20 cellular contexts compared by ENCODE assay signal in the genomic region with DNA sequence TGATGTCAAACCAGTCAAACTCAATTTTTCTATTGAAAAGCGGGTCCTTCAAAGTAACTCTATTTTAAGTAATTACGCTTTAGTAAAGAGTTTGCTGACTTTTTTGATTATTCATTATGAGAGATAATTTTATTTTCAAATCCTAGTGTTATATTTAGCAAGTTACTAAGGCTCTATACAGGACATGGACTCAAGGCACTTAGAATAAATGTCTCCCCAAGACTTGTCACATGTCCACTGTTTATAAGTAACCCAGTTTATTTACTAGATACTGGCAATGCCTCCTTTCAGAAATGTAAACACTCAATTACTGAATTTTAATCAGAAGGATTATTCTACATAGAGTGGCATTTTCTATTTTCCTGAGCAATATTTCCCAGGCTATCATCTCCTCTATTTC.
DNase-seq lines count a peak whose midpoint lies in the region; ATAC-seq, FAIRE-seq and TF ChIP-seq lines count a peak whose summit lies in the region.
"Had no signal": no experiment of that assay in that cellular context is flagged by ENCODE, and none has a peak within 500 bp of the region (broad histone marks: within the 10 kb centered on the region; RNA-seq: fewer than 3 reads in every experiment).

No MANE protein-coding gene starts in this region.

- FAIRE-seq in frontal cortex (lab: Jason Lieb, UNC) = no peak
- FAIRE-seq: A204.1 had no signal

- peaks cover 2% of the 10 kb centered on the region; the same call in 1 of the 2 replicates for H3K4me1 ChIP-seq in IMR-90 (ENCODE audit: control insufficient read depth, insufficient read depth, low read length)
- H3K4me1 ChIP-seq in cardiac muscle cell (ENCODE audit: low read depth) = peaks cover 27% of the 10 kb centered on the region
- H3K4me1 ChIP-seq in left lung = no peaks in the 10 kb centered on the region
- H3K4me1 ChIP-seq in gastrocnemius medialis = peaks cover 27 to 30% of the 10 kb centered on the region in 2 donors
- H3K4me1 ChIP-seq: BLaER1 had no signal

- no peak overlapping the region for H3K9ac ChIP-seq in IMR-90 (ENCODE audit: low read depth, low read length)
- H3K9ac ChIP-seq: BLaER1 had no signal

- H3K18ac ChIP-seq in IMR-90 (ENCODE audit: low read depth, low read length) = no peak overlapping the region

- in situ Hi-C loops in IMR-90 (cut with MboI; ENCODE audit: low sequenced_read_pairs) (no loop called here), gastrocnemius medialis (cut with MboI; ENCODE audit: low sequenced_read_pairs in 4 of 4) (no loop called here)

- intact Hi-C loops in IMR-90 (cut with micrococcal nuclease) (no loop called here), left lung (cut with DNase I) (no loop called here), gastrocnemius medialis (cut with DNase I; ENCODE audit: low total_unique reads) (loop anchor here (10.0 kb wide), 1 partner anchor 644 kb away; no protein-coding TSS in a partner anchor), head of caudate nucleus (cut with DNase I) (no loop called here)

- WGBS in IMR-90 (ENCODE audit: extremely low coverage in 2 of 2, insufficient read length in 1 of 2), 2 experiments = no CpG with 5 or more reads among the region's 2 CpGs

- no peak overlapping the region for H3K14ac ChIP-seq in IMR-90 (replicated peaks; ENCODE audit: low read depth, low read length)

- no peak overlapping the region for H2AK9ac ChIP-seq in IMR-90 (replicated peaks; ENCODE audit: low read depth, low read length, poor library complexity)

- H3K4ac ChIP-seq in IMR-90 (ENCODE audit: low read depth, low read length) = no peak overlapping the region

- H3K4me3 ChIP-seq in IMR-90 (ENCODE audit: insufficient read depth, low read depth, low read length) = no peak overlapping the region
- H3K4me3 ChIP-seq in cardiac muscle cell = no peak overlapping the region
- no peak overlapping the region for H3K4me3 ChIP-seq in left lung
- H3K4me3 ChIP-seq in gastrocnemius medialis = peak overlapping the region in 2 of 4 donors; percentile 24 to 26
- H3K4me3 ChIP-seq: BLaER1, GM23338 had no signal

- TF ChIP-seq POLR2A in IMR-90 (IDR thresholded peaks at IDR 0.05; ENCODE audit: low read depth, low read length) (no peak), gastrocnemius medialis (IDR thresholded peaks at IDR 0.05) (no peak)

- no peak for TF ChIP-seq RAD21 in IMR-90 (IDR thresholded peaks at IDR 0.05; ENCODE audit: low read length)

- no peak overlapping the region for H4K5ac ChIP-seq in IMR-90 (ENCODE audit: low read depth, low read length)

- H4K91ac ChIP-seq in IMR-90 (ENCODE audit: insufficient read depth, low read depth, low read length) = no peak overlapping the region

- ATAC-seq in IMR-90 (ENCODE audit: low read depth) (no peak), left lung (peak; percentile 62), gastrocnemius medialis (peak; percentile 84 to 92), HG03095 (IDR thresholded peaks at IDR 0.05; ENCODE audit: unreplicated experiment) (no peak)
- ATAC-seq: GM23338, HCT116 had no signal

- H4K20me1 ChIP-seq in IMR-90 (ENCODE audit: insufficient read depth, low read length) = no peaks in the 10 kb centered on the region
- H4K20me1 ChIP-seq: BLaER1 had no signal

- no peak overlapping the region for H2BK15ac ChIP-seq in IMR-90 (ENCODE audit: low read depth, low read length)

- H3K9me3 ChIP-seq in IMR-90 (ENCODE audit: control insufficient read depth, insufficient read depth, low read length) (no peaks in the 10 kb centered on the region), cardiac muscle cell (ENCODE audit: low read depth) (no peaks in the 10 kb centered on the region), left lung (no peaks in the 10 kb centered on the region), gastrocnemius medialis (no peaks in the 10 kb centered on the region)
- H3K9me3 ChIP-seq: BLaER1 had no signal

- no peak overlapping the region for H3K56ac ChIP-seq in IMR-90 (ENCODE audit: extremely low read depth, insufficient read depth, low read length)

- CTCF ChIA-PET in IMR-90 (lab: Yijun Ruan, JAX) = no interaction called here

- H2AFZ ChIP-seq in IMR-90 (replicated peaks; ENCODE audit: low read length, poor library complexity) = no peak overlapping the region
- H2AFZ ChIP-seq: GM23338 had no signal

- H2BK20ac ChIP-seq in IMR-90 (ENCODE audit: low read depth, low read length) = no peak overlapping the region

- H3K4me2 ChIP-seq in IMR-90 (ENCODE audit: low read depth, low read length) = peak overlapping the region; percentile 72; the same call in 1 of the 2 replicates
- H3K4me2 ChIP-seq: BLaER1, GM23338 had no signal

- dilution Hi-C loops in IMR-90 (cut with HindIII; ENCODE audit: low sequenced_read_pairs, unreplicated experiment) = no loop called here

- H3K36me3 ChIP-seq in IMR-90 (ENCODE audit: control insufficient read depth, insufficient read depth, low read length) = no peaks in the 10 kb centered on the region
- no peaks in the 10 kb centered on the region for H3K36me3 ChIP-seq in cardiac muscle cell
- no peaks in the 10 kb centered on the region for H3K36me3 ChIP-seq in left lung
- no peaks in the 10 kb centered on the region for H3K36me3 ChIP-seq in gastrocnemius medialis
- H3K36me3 ChIP-seq: BLaER1 had no signal

- no peak for DNase-seq in IMR-90
- DNase-seq in cardiac muscle cell (ENCODE audit: low read depth in 1 of 2, low spot score in 1 of 2) = no peak
- DNase-seq in left lung = no peak
- no peak for DNase-seq in gastrocnemius medialis
- DNase-seq in frontal cortex (ENCODE audit: low spot score in 2 of 2) = no peak
- DNase-seq in head of caudate nucleus = no peak
- no peak for DNase-seq in anterior cingulate cortex (lab: John Stamatoyannopoulos, UW)
- DNase-seq: CD4-positive, alpha-beta memory T cell; GF-D8; KBM-7; NCI-H1694; NCI-H2081 treated with DMSO at 0.1 percent for 48 hours; NCI-H510A; NCI-H774; SHP77 treated with DMSO at 0.1 percent for 48 hours had no signal

- no peak overlapping the region for H3K27ac ChIP-seq in IMR-90 (ENCODE audit: insufficient read depth, low read length)
- peak overlapping the region; percentile 69 for H3K27ac ChIP-seq in cardiac muscle cell
- H3K27ac ChIP-seq in left lung = no peak overlapping the region
- H3K27ac ChIP-seq in gastrocnemius medialis = peak overlapping the region; percentile 72 to 84 (median 78)
- H3K27ac ChIP-seq: BLaER1 had no signal

- POLR2A ChIA-PET in IMR-90 (lab: Charles Lee; ENCODE audit: unreplicated experiment) = no interaction called here

- H3K23ac ChIP-seq in IMR-90 (ENCODE audit: low read depth, low read length) = no peak overlapping the region

- no peaks in the 10 kb centered on the region for H3K27me3 ChIP-seq in IMR-90 (ENCODE audit: control insufficient read depth, insufficient read depth, low read length)
- H3K27me3 ChIP-seq in cardiac muscle cell = no peaks in the 10 kb centered on the region
- H3K27me3 ChIP-seq in left lung = no peaks in the 10 kb centered on the region
- H3K27me3 ChIP-seq in gastrocnemius medialis = no peaks in the 10 kb centered on the region
- H3K27me3 ChIP-seq: BLaER1 had no signal

- no peaks in the 10 kb centered on the region for H3K9me1 ChIP-seq in IMR-90 (ENCODE audit: insufficient read depth, low read length)

- no peak overlapping the region for H4K8ac ChIP-seq in IMR-90 (ENCODE audit: low read depth in 2 of 2, low read length in 2 of 2)

- TF ChIP-seq CTCF in IMR-90 (conservative IDR thresholded peaks at IDR 0.05; ENCODE audit: low read depth, low read length) (no peak), cardiac muscle cell (IDR thresholded peaks at IDR 0.05; ENCODE audit: low read depth, low read length) (no peak), left lung (IDR thresholded peaks at IDR 0.05) (no peak), gastrocnemius medialis (IDR thresholded peaks at IDR 0.05 in 4 of 5, conservative IDR thresholded peaks at IDR 0.05 in 1 of 5) (no peak)

- H2BK120ac ChIP-seq in IMR-90 (ENCODE audit: low read depth, low read length) = no peak overlapping the region

- no peak overlapping the region for H2BK5ac ChIP-seq in IMR-90 (ENCODE audit: low read depth, low read length, poor library complexity, severe bottlenecking)

- no TSS peak for BruUV-seq in IMR-90 (replicated peaks; lab: Mats Ljungman, UMichigan)

- H3K79me1 ChIP-seq in IMR-90 (ENCODE audit: low read depth in 1 of 2, low read length in 2 of 2) = no peaks in the 10 kb centered on the region

- H2AK5ac ChIP-seq in IMR-90 (ENCODE audit: low read depth, low read length) = no peak overlapping the region

TF ChIP-seq in IMR-90, 13 proteins besides CTCF, POLR2A, EP300 and RAD21 (continues in another document):
- TF ChIP-seq, protein P1, sequence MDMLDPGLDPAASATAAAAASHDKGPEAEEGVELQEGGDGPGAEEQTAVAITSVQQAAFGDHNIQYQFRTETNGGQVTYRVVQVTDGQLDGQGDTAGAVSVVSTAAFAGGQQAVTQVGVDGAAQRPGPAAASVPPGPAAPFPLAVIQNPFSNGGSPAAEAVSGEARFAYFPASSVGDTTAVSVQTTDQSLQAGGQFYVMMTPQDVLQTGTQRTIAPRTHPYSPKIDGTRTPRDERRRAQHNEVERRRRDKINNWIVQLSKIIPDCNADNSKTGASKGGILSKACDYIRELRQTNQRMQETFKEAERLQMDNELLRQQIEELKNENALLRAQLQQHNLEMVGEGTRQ (IDR thresholded peaks at IDR 0.05; ENCODE audit: low read depth, low read length) = no peak
- no peak for TF ChIP-seq MXI1 (IDR thresholded peaks at IDR 0.05; ENCODE audit: borderline replicate concordance, low read depth, low read length)
- TF ChIP-seq CHD1 (IDR thresholded peaks at IDR 0.05; ENCODE audit: low read depth, low read length) = no peak
- TF ChIP-seq, protein P2, sequence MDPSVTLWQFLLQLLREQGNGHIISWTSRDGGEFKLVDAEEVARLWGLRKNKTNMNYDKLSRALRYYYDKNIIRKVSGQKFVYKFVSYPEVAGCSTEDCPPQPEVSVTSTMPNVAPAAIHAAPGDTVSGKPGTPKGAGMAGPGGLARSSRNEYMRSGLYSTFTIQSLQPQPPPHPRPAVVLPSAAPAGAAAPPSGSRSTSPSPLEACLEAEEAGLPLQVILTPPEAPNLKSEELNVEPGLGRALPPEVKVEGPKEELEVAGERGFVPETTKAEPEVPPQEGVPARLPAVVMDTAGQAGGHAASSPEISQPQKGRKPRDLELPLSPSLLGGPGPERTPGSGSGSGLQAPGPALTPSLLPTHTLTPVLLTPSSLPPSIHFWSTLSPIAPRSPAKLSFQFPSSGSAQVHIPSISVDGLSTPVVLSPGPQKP (IDR thresholded peaks at IDR 0.05; ENCODE audit: borderline replicate concordance, low read depth, low read length) = no peak
- no peak for TF ChIP-seq RCOR1 (IDR thresholded peaks at IDR 0.05; ENCODE audit: insufficient replicate concordance, low read length)
- TF ChIP-seq MAZ (IDR thresholded peaks at IDR 0.05; ENCODE audit: borderline replicate concordance, low read depth, low read length) = no peak
- TF ChIP-seq MAFK (IDR thresholded peaks at IDR 0.05; ENCODE audit: low read depth, low read length) = no peak
- TF ChIP-seq BHLHE40 (IDR thresholded peaks at IDR 0.05; ENCODE audit: low read depth, low read length) = no peak
- no peak for TF ChIP-seq NFE2L2 (IDR thresholded peaks at IDR 0.05; ENCODE audit: low read depth, low read length)
- no peak for TF ChIP-seq CEBPB (IDR thresholded peaks at IDR 0.05; ENCODE audit: low read depth, low read length)
- TF ChIP-seq FOS (IDR thresholded peaks at IDR 0.05; ENCODE audit: low read depth, low read length) = no peak
- TF ChIP-seq SMC3 (IDR thresholded peaks at IDR 0.05; ENCODE audit: low read depth, low read length) = no peak

Comparison
In these comparisons a context has a peak if more than half of its experiments do, and no peak if none do; other contexts are left out.
1. ATAC-seq: peak in left lung (single experiment) and gastrocnemius medialis (2 of 2); none in IMR-90 (single experiment) and HG03095 (single experiment).
2. H3K27ac ChIP-seq: peak in cardiac muscle cell (single experiment) and gastrocnemius medialis (4 of 4); none in IMR-90 (single experiment) and left lung (0 of 2).